15 cellular contexts compared by ENCODE assay signal in genomic region chr4:7780751-7781348, GRCh38.
DNase-seq lines count a peak whose midpoint lies in the region; ATAC-seq, FAIRE-seq and TF ChIP-seq lines count a peak whose summit lies in the region.
"Had no signal": no experiment of that assay in that cellular context is flagged by ENCODE, and none has a peak within 500 bp of the region (broad histone marks: within the 10 kb centered on the region; RNA-seq: fewer than 3 reads in every experiment).

No MANE protein-coding gene starts in this region.

- H3K27ac Mint-ChIP-seq in activated T-cell treated with anti-CD3 and anti-CD28 coated beads, Interleukin-2, amount 50 U/mL, for 24 hours = peak overlapping the region; percentile 96

- no peak overlapping the region; the same call in 1 of the 2 replicates for H2BK120ac ChIP-seq in IMR-90 (ENCODE audit: low read depth, low read length)

- peaks cover 64% of the 10 kb centered on the region for H3K4me1 Mint-ChIP-seq in activated T-cell treated with anti-CD3 and anti-CD28 coated beads, Interleukin-2, amount 50 U/mL, for 24 hours (ENCODE audit: low read depth)

- TF ChIP-seq POLR2A in IMR-90 (IDR thresholded peaks at IDR 0.05; ENCODE audit: low read depth, low read length) (no peak), endothelial cell of umbilical vein (IDR thresholded peaks at IDR 0.05; ENCODE audit: low read depth, low read length) (no peak)

- intact Hi-C loops in IMR-90 (cut with micrococcal nuclease) (no loop called here), endothelial cell of umbilical vein (cut with micrococcal nuclease) (loop anchor here (1.0 kb wide), 3 partner anchors 11 to 47 kb away; no protein-coding TSS in a partner anchor)

- no peak overlapping the region for H3K23ac ChIP-seq in IMR-90 (ENCODE audit: low read depth, low read length)

- H2BK5ac ChIP-seq in IMR-90 (ENCODE audit: low read depth, low read length, poor library complexity, severe bottlenecking) = no peak overlapping the region

- no peak overlapping the region for H2BK20ac ChIP-seq in IMR-90 (ENCODE audit: low read depth, low read length)

- in situ Hi-C loops in IMR-90 (cut with MboI; ENCODE audit: low sequenced_read_pairs) = no loop called here

- H4K91ac ChIP-seq in IMR-90 (ENCODE audit: insufficient read depth, low read depth, low read length) = no peak overlapping the region

- H3K4ac ChIP-seq in IMR-90 (ENCODE audit: low read depth, low read length) = no peak overlapping the region

- no TSS peak for BruUV-seq in IMR-90 (replicated peaks; lab: Mats Ljungman, UMichigan)
- TSS peak; percentile 32 for BruUV-seq in endothelial cell of umbilical vein (replicated peaks; lab: Mats Ljungman, UMichigan)

- TF ChIP-seq RAD21 in IMR-90 (IDR thresholded peaks at IDR 0.05; ENCODE audit: low read length) = no peak

- H3K79me2 ChIP-seq in endothelial cell of umbilical vein (ENCODE audit: control insufficient read depth, insufficient read depth, low read length) (peaks cover 67% of the 10 kb centered on the region), smooth muscle cell (ENCODE audit: low read depth) (no peaks in the 10 kb centered on the region)

- H3K56ac ChIP-seq in IMR-90 (ENCODE audit: extremely low read depth, insufficient read depth, low read length) = no peak overlapping the region

- CTCF ChIA-PET in IMR-90 (lab: Yijun Ruan, JAX) = no interaction called here
- CTCF ChIA-PET in endothelial cell of umbilical vein (lab: Charles Lee) = interaction anchor here (1.2 to 2.0 kb wide), 7 partner anchors 11 to 157 kb away, joined by 4 to 11 read pairs (median 6); no protein-coding TSS in a partner anchor

- POLR2A ChIA-PET in IMR-90 (lab: Charles Lee; ENCODE audit: unreplicated experiment) (no interaction called here), endothelial cell of umbilical vein (lab: Charles Lee) (no interaction called here)

- no peak for DNase-seq in activated T-cell treated with anti-CD3 and anti-CD28 coated beads, Interleukin-2, amount 50 U/mL, for 24 hours
- DNase-seq in activated T-cell treated with anti-CD3 and anti-CD28 coated beads for 4 hours (no peak), IMR-90 (no peak), endothelial cell of umbilical vein (ENCODE audit: low read depth, low spot score) (no peak), smooth muscle cell (lab: John Stamatoyannopoulos, UW; ENCODE audit: unreplicated experiment) (no peak), urothelium cell line (ENCODE audit: low spot score) (no peak), ureter (ENCODE audit: low spot score) (no peak)
- DNase-seq: NCI-H1417 treated with DMSO at 0.1 percent for 48 hours, NCI-H2227 treated with DMSO at 0.1 percent for 48 hours, SHP77 had no signal

- H3K4me2 ChIP-seq in IMR-90 (ENCODE audit: low read depth, low read length) (no peak overlapping the region), endothelial cell of umbilical vein (ENCODE audit: insufficient read depth, low read length) (peak overlapping the region; percentile 48), smooth muscle cell (peak overlapping the region; percentile 73)

- no CpG with 5 or more reads among the region's 5 CpGs for WGBS in IMR-90 (ENCODE audit: extremely low coverage in 2 of 2, insufficient read length in 1 of 2), 2 experiments
- 59% methylated on average over 5 of the region's 5 CpGs for WGBS in smooth muscle cell (ENCODE audit: low lambda C conversion rate)

- H3K4me3 ChIP-seq in IMR-90 (ENCODE audit: insufficient read depth, low read depth, low read length) = no peak overlapping the region
- H3K4me3 ChIP-seq in endothelial cell of umbilical vein (replicated peaks in 1 of 3; ENCODE audit: insufficient read depth in 1 of 3, low read depth in 1 of 3, low read length in 3 of 3) = no peak overlapping the region
- H3K4me3 ChIP-seq in smooth muscle cell = no peak overlapping the region

- no peak overlapping the region for H2BK15ac ChIP-seq in IMR-90 (ENCODE audit: low read depth, low read length)

- H3K79me1 ChIP-seq in IMR-90 (ENCODE audit: low read depth in 1 of 2, low read length in 2 of 2) = peaks cover 46 to 89% of the 10 kb centered on the region in 2 experiments

- FAIRE-seq in endothelial cell of umbilical vein (lab: Jason Lieb, UNC) = peak; percentile 64
- no peak for FAIRE-seq in urothelium cell line (lab: Jason Lieb, UNC)
- FAIRE-seq: colon, GM18507 had no signal

- H4K20me1 ChIP-seq in IMR-90 (ENCODE audit: insufficient read depth, low read length) (peaks cover 38% of the 10 kb centered on the region), endothelial cell of umbilical vein (replicated peaks; ENCODE audit: control insufficient read depth, extremely low read depth, insufficient read depth, low read length) (no peaks in the 10 kb centered on the region), smooth muscle cell (ENCODE audit: low read depth) (peaks cover 46% of the 10 kb centered on the region)

- H3K4me1 ChIP-seq in IMR-90 (ENCODE audit: control insufficient read depth, insufficient read depth, low read length) = peaks cover 24% of the 10 kb centered on the region
- peaks cover 57% of the 10 kb centered on the region for H3K4me1 ChIP-seq in endothelial cell of umbilical vein (ENCODE audit: control insufficient read depth, extremely low read depth, insufficient read depth, low read length)
- H3K4me1 ChIP-seq in smooth muscle cell (ENCODE audit: low read depth) = peaks cover 25% of the 10 kb centered on the region

- peak overlapping the region in 1 of 2 experiments; percentile 9; a peak in 1 of 4 replicates for H4K8ac ChIP-seq in IMR-90 (ENCODE audit: low read depth in 2 of 2, low read length in 2 of 2)

- no peak overlapping the region for H3K18ac ChIP-seq in IMR-90 (ENCODE audit: low read depth, low read length)

- H3K4me3 Mint-ChIP-seq in activated T-cell treated with anti-CD3 and anti-CD28 coated beads, Interleukin-2, amount 50 U/mL, for 24 hours = peak overlapping the region; percentile 16

- H3F3A ChIP-seq in smooth muscle cell (ENCODE audit: low read depth) = peaks cover 19% of the 10 kb centered on the region

- no peaks in the 10 kb centered on the region for H3K9me3 ChIP-seq in IMR-90 (ENCODE audit: control insufficient read depth, insufficient read depth, low read length)
- no peaks in the 10 kb centered on the region for H3K9me3 ChIP-seq in endothelial cell of umbilical vein (replicated peaks; ENCODE audit: control insufficient read depth, insufficient read depth, low read length)
- H3K9me3 ChIP-seq in smooth muscle cell (replicated peaks; ENCODE audit: low read depth) = no peaks in the 10 kb centered on the region

- H3K9me1 ChIP-seq in IMR-90 (ENCODE audit: insufficient read depth, low read length) (peaks cover 11% of the 10 kb centered on the region), endothelial cell of umbilical vein (replicated peaks; ENCODE audit: control insufficient read depth, extremely low read depth, insufficient read depth, low read length) (no peaks in the 10 kb centered on the region)

- dilution Hi-C loops in IMR-90 (cut with HindIII; ENCODE audit: low sequenced_read_pairs, unreplicated experiment) = no loop called here
- dilution Hi-C loops in endothelial cell of umbilical vein (cut with MboI; ENCODE audit: extremely low pct_ligation_motif_present, low sequenced_read_pairs) = no loop called here

- no peak overlapping the region for H2AK5ac ChIP-seq in IMR-90 (ENCODE audit: low read depth, low read length)

- ATAC-seq in IMR-90 (ENCODE audit: low read depth) (no peak), HG03025 (IDR thresholded peaks at IDR 0.05; ENCODE audit: low FRiP score, unreplicated experiment) (no peak)

- no peak overlapping the region for H2AK9ac ChIP-seq in IMR-90 (replicated peaks; ENCODE audit: low read depth, low read length, poor library complexity)

- peaks cover 64% of the 10 kb centered on the region for H3K36me3 ChIP-seq in IMR-90 (ENCODE audit: control insufficient read depth, insufficient read depth, low read length)
- H3K36me3 ChIP-seq in endothelial cell of umbilical vein (ENCODE audit: control insufficient read depth in 2 of 2, extremely low read depth in 1 of 2, insufficient read depth in 2 of 2, low read length in 2 of 2) = peaks cover 24 to 58% of the 10 kb centered on the region in 2 experiments
- H3K36me3 ChIP-seq in smooth muscle cell (ENCODE audit: low read depth) = no peaks in the 10 kb centered on the region

- H3K36me3 Mint-ChIP-seq in activated T-cell treated with anti-CD3 and anti-CD28 coated beads, Interleukin-2, amount 50 U/mL, for 24 hours (ENCODE audit: low read depth) = peaks cover 57% of the 10 kb centered on the region

- H3K9me3 Mint-ChIP-seq in activated T-cell treated with anti-CD3 and anti-CD28 coated beads, Interleukin-2, amount 50 U/mL, for 24 hours = no peaks in the 10 kb centered on the region

- H3K14ac ChIP-seq in IMR-90 (replicated peaks; ENCODE audit: low read depth, low read length) = 0 out of 2 replicates have a peak overlapping the region, but pooled peaks have one; percentile 8

- H3K27me3 Mint-ChIP-seq in activated T-cell treated with anti-CD3 and anti-CD28 coated beads, Interleukin-2, amount 50 U/mL, for 24 hours = no peaks in the 10 kb centered on the region
- H3K27me3 Mint-ChIP-seq: progenitor cell of endocrine pancreas had no signal

- no peak overlapping the region for H3K9ac ChIP-seq in IMR-90 (ENCODE audit: low read depth, low read length)
- H3K9ac ChIP-seq in endothelial cell of umbilical vein (replicated peaks; ENCODE audit: extremely low read depth, insufficient read depth, low read length) = peak overlapping the region; percentile 72
- peak overlapping the region; percentile 5 for H3K9ac ChIP-seq in smooth muscle cell (ENCODE audit: low read depth)

- H3K27me3 ChIP-seq in IMR-90 (ENCODE audit: control insufficient read depth, insufficient read depth, low read length) (no peaks in the 10 kb centered on the region), endothelial cell of umbilical vein (ENCODE audit: control insufficient read depth in 2 of 2, insufficient read depth in 2 of 2, low read length in 2 of 2) (no peaks in the 10 kb centered on the region), smooth muscle cell (ENCODE audit: low read depth) (no peaks in the 10 kb centered on the region)

- H3K27ac ChIP-seq in IMR-90 (ENCODE audit: insufficient read depth, low read length) (no peak overlapping the region), endothelial cell of umbilical vein (ENCODE audit: insufficient read depth, low read depth, low read length) (peak overlapping the region; percentile 93), smooth muscle cell (ENCODE audit: low read depth) (peak overlapping the region; percentile 82)
- H3K27ac ChIP-seq: HL-60 had no signal

- H2AFZ ChIP-seq in IMR-90 (replicated peaks; ENCODE audit: low read length, poor library complexity) (no peak overlapping the region), endothelial cell of umbilical vein (ENCODE audit: low read depth, low read length) (no peak overlapping the region), smooth muscle cell (ENCODE audit: low read depth) (no peak overlapping the region)

- H4K5ac ChIP-seq in IMR-90 (ENCODE audit: low read depth, low read length) = no peak overlapping the region

- TF ChIP-seq CTCF in IMR-90 (conservative IDR thresholded peaks at IDR 0.05; ENCODE audit: low read depth, low read length) (no peak), endothelial cell of umbilical vein (IDR thresholded peaks at IDR 0.05; ENCODE audit: extremely low read depth in 1 of 2, insufficient read depth in 1 of 2, low read depth in 1 of 2, low read length in 2 of 2) (no peak), smooth muscle cell (IDR thresholded peaks at IDR 0.05; ENCODE audit: borderline replicate concordance, insufficient read depth, poor library complexity, severe bottlenecking) (no peak)
